ENCODE assay signal across 1 cellular context in the genomic region with DNA sequence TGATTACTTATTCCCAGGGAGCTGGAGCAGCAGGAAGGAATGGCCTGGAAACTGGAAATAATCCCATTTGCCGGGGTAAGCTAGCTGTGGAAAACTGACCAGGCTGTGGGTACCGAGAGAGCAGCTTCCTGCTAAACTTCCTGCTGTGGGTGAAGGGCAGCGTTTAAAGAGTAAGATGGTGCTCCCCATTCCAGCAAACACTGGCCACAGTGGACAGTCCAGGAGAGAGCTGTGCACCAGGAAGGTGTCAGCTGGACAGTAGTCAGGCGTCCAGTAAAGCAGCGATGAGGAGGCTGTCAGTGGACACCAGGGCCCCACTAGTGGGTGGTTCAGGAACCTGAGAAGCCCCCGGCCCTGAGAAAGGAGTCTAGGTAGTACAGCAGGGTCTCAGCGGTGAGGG.
A peak's percentile ranks its signal among the peaks of the same experiment; 100 is the strongest.
TF ChIP-seq lines count a peak whose summit lies in the region.

No MANE protein-coding gene starts in this region.

TF ChIP-seq in K562, 482 proteins besides CTCF, POLR2A, EP300 and RAD21 (continued from another document):
- TF ChIP-seq ZNF609 (CRISPR knock-in tag; IDR thresholded peaks at IDR 0.05; ENCODE audit: borderline replicate concordance) (0 out of 2 replicates have a peak, but pooled peaks have one; percentile 5), LCOR (CRISPR knock-in tag; IDR thresholded peaks at IDR 0.05) (no peak), ZNF282 (CRISPR knock-in tag; IDR thresholded peaks at IDR 0.05) (no peak), ZNF561 (CRISPR knock-in tag; conservative IDR thresholded peaks at IDR 0.05) (no peak)
TF ChIP-seq in K562: peak in this region for 3.
